ENCODE assay signal across 8 cellular contexts in genomic region chr11:6812391-6813005, GRCh38. TPM values are rescaled to one million over a fixed set of nuclear protein-coding genes. Genes with fewer than 3 reads are reported as not detected.
DNase-seq lines count a peak whose midpoint lies in the region; ATAC-seq, FAIRE-seq and TF ChIP-seq lines count a peak whose summit lies in the region.

No MANE protein-coding gene starts in this region.

- no peaks in the 10 kb centered on the region for H3K79me1 ChIP-seq in mesenchymal stem cell (replicated peaks; ENCODE audit: low read length, poor library complexity, severe bottlenecking)

- H3K4me3 Mint-ChIP-seq in activated CD8-positive, alpha-beta memory T cell treated with anti-CD3 and anti-CD28 coated beads, Interleukin-2, amount 10 ng/mL, durations not matched to agents 7 days and 5 days: no peak overlapping the region

- CTCF ChIA-PET in activated CD8-positive, alpha-beta memory T cell treated with anti-CD3 and anti-CD28 coated beads, Interleukin-2, amount 10 ng/mL, durations not matched to agents 7 days and 5 days (lab: Charles Lee): interaction anchor here (0.8 to 2.1 kb wide), 23 partner anchors 10 to 875 kb away, joined by 3 to 13 read pairs (median 3); partner anchors contain the start of genes MRPL17, OR2AG1 and OR6A2

- no peak overlapping the region for H4K8ac ChIP-seq in mesenchymal stem cell (ENCODE audit: low read length)

- no peak overlapping the region for H3K23ac ChIP-seq in mesenchymal stem cell (ENCODE audit: low read length in 2 of 2)

- H2BK5ac ChIP-seq in mesenchymal stem cell (ENCODE audit: low read depth, low read length, poor library complexity, severe bottlenecking): no peak overlapping the region

- no peak for FAIRE-seq in urothelium cell line (lab: Jason Lieb, UNC)

- no peak overlapping the region for H3K18ac ChIP-seq in mesenchymal stem cell (ENCODE audit: low read depth in 1 of 2, low read length in 2 of 2)

- no peak overlapping the region for H2AFZ ChIP-seq in mesenchymal stem cell (ENCODE audit: low read depth, low read length)

- H3K27me3 ChIP-seq in H7 (ENCODE audit: control insufficient read depth, insufficient read depth, low read length) (no peaks in the 10 kb centered on the region), mesenchymal stem cell (ENCODE audit: control insufficient read depth in 1 of 2, insufficient read depth in 1 of 2, low read length in 2 of 2) (peaks cover 0 to 10% of the 10 kb centered on the region in 2 experiments)

- H3K4me1 Mint-ChIP-seq in activated CD8-positive, alpha-beta memory T cell treated with anti-CD3 and anti-CD28 coated beads, Interleukin-2, amount 10 ng/mL, durations not matched to agents 7 days and 5 days: no peaks in the 10 kb centered on the region

- no peak overlapping the region for H3K14ac ChIP-seq in mesenchymal stem cell (ENCODE audit: low read length in 2 of 2)

- H3K9me3 ChIP-seq in mesenchymal stem cell (ENCODE audit: control insufficient read depth, low read length): no peaks in the 10 kb centered on the region

- H2BK12ac ChIP-seq in mesenchymal stem cell (ENCODE audit: low read length in 2 of 2): no peak overlapping the region

- no peak overlapping the region for H3K4me3 ChIP-seq in H7 (ENCODE audit: insufficient read depth, low read depth, low read length)
- no peak overlapping the region for H3K4me3 ChIP-seq in mesenchymal stem cell (ENCODE audit: insufficient read depth in 1 of 2, low read depth in 1 of 2, low read length in 2 of 2)

- H3K9me3 Mint-ChIP-seq in activated CD8-positive, alpha-beta memory T cell treated with anti-CD3 and anti-CD28 coated beads, Interleukin-2, amount 10 ng/mL, durations not matched to agents 7 days and 5 days (ENCODE audit: low read depth): no peaks in the 10 kb centered on the region

- ATAC-seq in activated CD8-positive, alpha-beta memory T cell treated with anti-CD3 and anti-CD28 coated beads, Interleukin-2, amount 10 ng/mL, durations not matched to agents 7 days and 5 days: peak; percentile 76
- ATAC-seq in SK-N-SH treated with all-trans-retinoic acid at 6 μM for 48 hours: peak; percentile 83

- no peak overlapping the region for H2BK15ac ChIP-seq in mesenchymal stem cell (ENCODE audit: low read depth, poor library complexity, severe bottlenecking)

- peaks cover 23% of the 10 kb centered on the region for H3K27me3 Mint-ChIP-seq in activated CD8-positive, alpha-beta memory T cell treated with anti-CD3 and anti-CD28 coated beads, Interleukin-2, amount 10 ng/mL, durations not matched to agents 7 days and 5 days

- H4K91ac ChIP-seq in mesenchymal stem cell (ENCODE audit: low read length): no peak overlapping the region

- H3K27ac Mint-ChIP-seq in activated CD8-positive, alpha-beta memory T cell treated with anti-CD3 and anti-CD28 coated beads, Interleukin-2, amount 10 ng/mL, durations not matched to agents 7 days and 5 days: no peak overlapping the region

- no peak overlapping the region for H2AK5ac ChIP-seq in mesenchymal stem cell (ENCODE audit: low read length, severe bottlenecking)

- H3K4me2 ChIP-seq in mesenchymal stem cell (ENCODE audit: low read length, poor library complexity, severe bottlenecking): no peak overlapping the region

- 20% methylated on average over 6 of the region's 6 CpGs for whole genome bisulfite sequencing in mesenchymal stem cell

- H3K4ac ChIP-seq in mesenchymal stem cell (ENCODE audit: low read depth in 1 of 2, low read length in 2 of 2): no peak overlapping the region

- no peak overlapping the region for H3K27ac ChIP-seq in mesenchymal stem cell (ENCODE audit: low read length, poor library complexity, severe bottlenecking)

- H3K9ac ChIP-seq in mesenchymal stem cell (ENCODE audit: low read length): no peak overlapping the region

- DNase-seq in activated CD8-positive, alpha-beta memory T cell treated with anti-CD3 and anti-CD28 coated beads, Interleukin-2, amount 10 ng/mL, durations not matched to agents 7 days and 5 days: peak; percentile 46
- no peak for DNase-seq in activated CD8-positive, alpha-beta memory T cell treated with anti-CD3 and anti-CD28 coated beads, Interleukin-2, amount 50 U/mL, for 48 hours
- DNase-seq in H7 (peak; percentile 67), LoVo (ENCODE audit: low spot score) (peak; percentile 43), cerebellum (ENCODE audit: low spot score) (peak; percentile 38), mesenchymal stem cell (peak; percentile 51), urothelium cell line (ENCODE audit: low spot score) (peak; percentile 59)

- H3K4me1 ChIP-seq in mesenchymal stem cell (ENCODE audit: control insufficient read depth, insufficient read depth, low read depth, low read length): peaks cover 5% of the 10 kb centered on the region

- H3K36me3 Mint-ChIP-seq in activated CD8-positive, alpha-beta memory T cell treated with anti-CD3 and anti-CD28 coated beads, Interleukin-2, amount 10 ng/mL, durations not matched to agents 7 days and 5 days: no peaks in the 10 kb centered on the region

- H2BK120ac ChIP-seq in mesenchymal stem cell (ENCODE audit: low read depth, low read length): no peak overlapping the region

- H3K36me3 ChIP-seq in H7 (replicated peaks; ENCODE audit: control insufficient read depth, insufficient read depth, low read length) (no peaks in the 10 kb centered on the region), mesenchymal stem cell (ENCODE audit: control insufficient read depth in 1 of 2, insufficient read depth in 2 of 2, low read depth in 1 of 2, low read length in 2 of 2) (no peaks in the 10 kb centered on the region)

TF ChIP-seq in SK-N-SH treated with all-trans-retinoic acid at 6 μM for 48 hours, 23 proteins besides CTCF, POLR2A, EP300 and RAD21 (continues in another document):
- TF ChIP-seq TCF4 (CRISPR knock-in tag; IDR thresholded peaks at IDR 0.05; ENCODE audit: borderline replicate concordance) (no peak), ISL1 (CRISPR knock-in tag; IDR thresholded peaks at IDR 0.05) (no peak), PATZ1 (CRISPR knock-in tag; IDR thresholded peaks at IDR 0.05; ENCODE audit: borderline replicate concordance) (no peak), BACH2 (CRISPR knock-in tag; IDR thresholded peaks at IDR 0.05; ENCODE audit: borderline replicate concordance) (no peak), ZC3H10 (CRISPR knock-in tag; IDR thresholded peaks at IDR 0.05) (no peak), POU6F1 (CRISPR knock-in tag; IDR thresholded peaks at IDR 0.05; ENCODE audit: borderline replicate concordance, low read depth) (no peak), ZNF70 (CRISPR knock-in tag; IDR thresholded peaks at IDR 0.05) (no peak), TOX (CRISPR knock-in tag; IDR thresholded peaks at IDR 0.05; ENCODE audit: borderline replicate concordance) (no peak)

RNA-seq across cellular contexts. Expression of gene OR6A2, which starts 13.0 kb away (rescaled TPM):
- not detected for total RNA-seq in activated CD8-positive, alpha-beta memory T cell treated with anti-CD3 and anti-CD28 coated beads, Interleukin-2, amount 10 ng/mL, durations not matched to agents 7 days and 5 days
- total RNA-seq in H7 (2014; rRNA removed; shearing (Covaris generic)): 0.04 and 0.07 TPM in 2 replicates
- total RNA-seq in cerebellum: 3.1 TPM
- polyA plus RNA-seq in mesenchymal stem cell (2013, experiment 1 of 2): not detected
- polyA plus RNA-seq in mesenchymal stem cell (2013, experiment 2 of 2): not detected

RNA-seq across cellular contexts. Expression of gene OR2AG1, which starts 29.7 kb away (rescaled TPM):
- total RNA-seq in activated CD8-positive, alpha-beta memory T cell treated with anti-CD3 and anti-CD28 coated beads, Interleukin-2, amount 10 ng/mL, durations not matched to agents 7 days and 5 days: not detected
- total RNA-seq in H7 (2014; rRNA removed; shearing (Covaris generic)): not detected in 2 replicates
- not detected for total RNA-seq in cerebellum
- not detected for polyA plus RNA-seq in mesenchymal stem cell (2013, experiment 1 of 2)
- polyA plus RNA-seq in mesenchymal stem cell (2013, experiment 2 of 2): not detected

RNA-seq across cellular contexts. Expression of gene OR10A5, which starts 33.0 kb away (rescaled TPM):
- not detected for total RNA-seq in activated CD8-positive, alpha-beta memory T cell treated with anti-CD3 and anti-CD28 coated beads, Interleukin-2, amount 10 ng/mL, durations not matched to agents 7 days and 5 days
- total RNA-seq in H7 (2014; rRNA removed; shearing (Covaris generic)): not detected in 2 replicates
- total RNA-seq in cerebellum: not detected
- not detected for polyA plus RNA-seq in mesenchymal stem cell (2013, experiment 1 of 2)
- polyA plus RNA-seq in mesenchymal stem cell (2013, experiment 2 of 2): not detected

RNA-seq across cellular contexts. Expression of gene OR2AG2, which starts 40.7 kb away (rescaled TPM):
- total RNA-seq in activated CD8-positive, alpha-beta memory T cell treated with anti-CD3 and anti-CD28 coated beads, Interleukin-2, amount 10 ng/mL, durations not matched to agents 7 days and 5 days: not detected
- 0.07 TPM in 2 replicates for total RNA-seq in H7 (2014; rRNA removed; shearing (Covaris generic))
- 2.3 TPM for total RNA-seq in cerebellum
- polyA plus RNA-seq in mesenchymal stem cell (2013, experiment 1 of 2): 0.11 TPM
- 0.03 TPM for polyA plus RNA-seq in mesenchymal stem cell (2013, experiment 2 of 2)

RNA-seq across cellular contexts. Expression of gene OR10A2, which starts 50.4 kb away (rescaled TPM):
- total RNA-seq in activated CD8-positive, alpha-beta memory T cell treated with anti-CD3 and anti-CD28 coated beads, Interleukin-2, amount 10 ng/mL, durations not matched to agents 7 days and 5 days: not detected
- not detected in 2 replicates for total RNA-seq in H7 (2014; rRNA removed; shearing (Covaris generic))
- total RNA-seq in cerebellum: not detected
- not detected for polyA plus RNA-seq in mesenchymal stem cell (2013, experiment 1 of 2)
- polyA plus RNA-seq in mesenchymal stem cell (2013, experiment 2 of 2): not detected
